1 cellular context compared by ENCODE assay signal in the genomic region with DNA sequence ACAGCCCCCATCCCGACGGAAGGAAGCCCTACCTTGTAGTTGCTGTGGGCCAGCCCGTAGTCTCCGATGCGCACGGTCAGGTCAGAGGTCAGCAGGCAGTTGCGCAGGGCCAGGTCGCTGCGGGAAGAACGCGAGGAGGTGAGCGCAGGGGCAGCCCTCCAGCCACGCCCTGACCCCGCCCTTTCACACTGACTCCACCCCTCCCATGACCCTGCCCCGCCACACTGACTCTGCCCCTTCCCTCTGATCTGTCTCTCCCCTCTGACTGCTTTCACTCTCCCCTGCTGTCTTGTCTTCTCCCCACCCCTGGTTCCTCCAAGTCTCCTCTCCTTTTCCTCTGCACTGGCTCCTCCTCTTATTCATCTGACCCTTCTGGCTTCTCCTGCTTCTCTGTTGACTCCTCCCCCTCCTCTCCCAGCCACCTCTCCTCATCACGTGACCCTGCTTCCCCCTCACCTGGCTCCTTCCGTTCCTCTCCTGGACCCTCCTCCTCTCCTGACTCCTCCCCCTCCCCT.
TF ChIP-seq lines count a peak whose summit lies in the region.

No MANE protein-coding gene starts in this region.

TF ChIP-seq in H1, 55 proteins besides CTCF, POLR2A, EP300 and RAD21:
- TF ChIP-seq, protein P1, sequence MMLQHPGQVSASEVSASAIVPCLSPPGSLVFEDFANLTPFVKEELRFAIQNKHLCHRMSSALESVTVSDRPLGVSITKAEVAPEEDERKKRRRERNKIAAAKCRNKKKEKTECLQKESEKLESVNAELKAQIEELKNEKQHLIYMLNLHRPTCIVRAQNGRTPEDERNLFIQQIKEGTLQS (IDR thresholded peaks at IDR 0.05; ENCODE audit: insufficient read depth, low read depth, low read length) = peak; percentile 59; the same call in 1 of the 2 replicates
- TF ChIP-seq GABPA (IDR thresholded peaks at IDR 0.05; ENCODE audit: borderline replicate concordance, insufficient read depth, low read length) (no peak), CHD2 (IDR thresholded peaks at IDR 0.05; ENCODE audit: low read length) (no peak), NRF1 (IDR thresholded peaks at IDR 0.05; ENCODE audit: low read depth, low read length) (peak; percentile 42), POLR2AphosphoS5 (IDR thresholded peaks at IDR 0.05; ENCODE audit: low read depth, low read length) (peak; percentile 37; the same call in 1 of the 2 replicates), TAF7 (optimal IDR thresholded peaks at IDR 0.05; ENCODE audit: borderline replicate concordance, low read depth, low read length) (no peak), CREB1 (IDR thresholded peaks at IDR 0.05) (peak; percentile 43; the same call in 1 of the 2 replicates), SP1 (IDR thresholded peaks at IDR 0.05; ENCODE audit: low read depth, low read length) (peak; percentile 89)
- TF ChIP-seq, protein P2, sequence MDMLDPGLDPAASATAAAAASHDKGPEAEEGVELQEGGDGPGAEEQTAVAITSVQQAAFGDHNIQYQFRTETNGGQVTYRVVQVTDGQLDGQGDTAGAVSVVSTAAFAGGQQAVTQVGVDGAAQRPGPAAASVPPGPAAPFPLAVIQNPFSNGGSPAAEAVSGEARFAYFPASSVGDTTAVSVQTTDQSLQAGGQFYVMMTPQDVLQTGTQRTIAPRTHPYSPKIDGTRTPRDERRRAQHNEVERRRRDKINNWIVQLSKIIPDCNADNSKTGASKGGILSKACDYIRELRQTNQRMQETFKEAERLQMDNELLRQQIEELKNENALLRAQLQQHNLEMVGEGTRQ (IDR thresholded peaks at IDR 0.05; ENCODE audit: low read length) = peak; percentile 94
